In genomic region chr13:30466358-30466714, GRCh38 we compare ENCODE assay signal across 8 cellular contexts. TPM values are rescaled to one million over a fixed set of nuclear protein-coding genes. Genes with fewer than 3 reads are reported as not detected.
DNase-seq lines count a peak whose midpoint lies in the region; ATAC-seq, FAIRE-seq and TF ChIP-seq lines count a peak whose summit lies in the region.

No MANE protein-coding gene starts in this region.

- ATAC-seq in left cardiac atrium (no peak), GM18520 (IDR thresholded peaks at IDR 0.05; ENCODE audit: unreplicated experiment) (no peak), GM21786 (IDR thresholded peaks at IDR 0.05; ENCODE audit: unreplicated experiment) (no peak)

- intact Hi-C loops in left ventricle myocardium inferior (cut with micrococcal nuclease) (loop anchor here (10.0 kb wide), 2 partner anchors 52 to 332 kb away; no protein-coding TSS in a partner anchor), left cardiac atrium (cut with DNase I) (loop anchor here in 1 of 2 donors (10.0 kb wide), 1 partner anchor 108 kb away; no protein-coding TSS in a partner anchor)

- H3K4me1 ChIP-seq in left ventricle myocardium inferior (peaks cover 39% of the 10 kb centered on the region), suprapubic skin (peaks cover 35% of the 10 kb centered on the region)

- TF ChIP-seq CTCF in left ventricle myocardium inferior (IDR thresholded peaks at IDR 0.05; ENCODE audit: borderline replicate concordance), result no peak
- no peak for TF ChIP-seq CTCF in fibroblast of mammary gland (conservative IDR thresholded peaks at IDR 0.05; ENCODE audit: control insufficient read depth, insufficient read depth, low read depth, low read length)
- TF ChIP-seq CTCF in suprapubic skin (IDR thresholded peaks at IDR 0.05), result no peak

- H3K27me3 ChIP-seq in left ventricle myocardium inferior (ENCODE audit: low read depth), result no peaks in the 10 kb centered on the region
- no peaks in the 10 kb centered on the region for H3K27me3 ChIP-seq in suprapubic skin

- TF ChIP-seq POLR2A in suprapubic skin (IDR thresholded peaks at IDR 0.05), result no peak

- no peak for TF ChIP-seq EP300 in suprapubic skin (IDR thresholded peaks at IDR 0.05)

- H3K4me3 ChIP-seq in left ventricle myocardium inferior (peak overlapping the region; percentile 94), fibroblast of mammary gland (ENCODE audit: control insufficient read depth, low read depth, low read length) (peak overlapping the region; percentile 51), suprapubic skin (peak overlapping the region; percentile 80)

- peak; percentile 8 for FAIRE-seq in RCC 7860 (lab: Jason Lieb, UNC)

- no peak for DNase-seq in left ventricle myocardium inferior
- no peak for DNase-seq in left cardiac atrium
- peak; percentile 45 for DNase-seq in RCC 7860 (ENCODE audit: low spot score)
- DNase-seq in fibroblast of mammary gland (ENCODE audit: low read depth), result peak; percentile 41
- no peak for DNase-seq in suprapubic skin (ENCODE audit: low spot score in 2 of 2)
- no peak for DNase-seq in CD1c-positive myeloid dendritic cell (ENCODE audit: extremely low spot score)

- H3K9me3 ChIP-seq in left ventricle myocardium inferior (replicated peaks) (no peaks in the 10 kb centered on the region), suprapubic skin (no peaks in the 10 kb centered on the region)

- WGBS in suprapubic skin, result 2% methylated on average over 10 of the region's 11 CpGs

- peaks cover 17% of the 10 kb centered on the region for H3K36me3 ChIP-seq in left ventricle myocardium inferior
- peaks cover 17% of the 10 kb centered on the region for H3K36me3 ChIP-seq in suprapubic skin

- H3K27ac ChIP-seq in left ventricle myocardium inferior (replicated peaks), result no peak overlapping the region
- no peak overlapping the region for H3K27ac ChIP-seq in suprapubic skin

RNA-seq across cellular contexts. Expression of gene HMGB1, which starts 0.6 kb away (rescaled TPM):
- total RNA-seq in left ventricle myocardium inferior (161 TPM), left cardiac atrium (100 to 1,000 TPM; 168 to 184 TPM), suprapubic skin (100 to 1,000 TPM; 212 to 327 (median 271) TPM)

RNA-seq across cellular contexts. Expression of gene UBE2L5, which starts 44.0 kb away (rescaled TPM):
- total RNA-seq in left ventricle myocardium inferior, result not detected
- not detected for total RNA-seq in left cardiac atrium
- under 1 TPM in 2 of 4 donors, not detected in 2; 0.34 to 0.80 TPM for total RNA-seq in suprapubic skin

Comparison
In these comparisons a context has a peak if more than half of its experiments do, and no peak if none do; other contexts are left out.
1. DNase-seq: peak in RCC 7860 (single experiment) and fibroblast of mammary gland (single experiment); none in left ventricle myocardium inferior (single experiment), left cardiac atrium (single experiment), suprapubic skin (0 of 2) and CD1c-positive myeloid dendritic cell (single experiment).
2. Peak in every context shown above with its lines, with median percentiles within 50 percentile points of each other: H3K4me3 ChIP-seq.